Comparison of ENCODE assay signal across 13 cellular contexts in genomic region chr5:168299372-168299771, GRCh38. TPM values are rescaled to one million over a fixed set of nuclear protein-coding genes. Genes with fewer than 3 reads are reported as not detected.
DNase-seq lines count a peak whose midpoint lies in the region; ATAC-seq and TF ChIP-seq lines count a peak whose summit lies in the region.
"Had no signal": no experiment of that assay in that cellular context is flagged by ENCODE, and none has a peak within 500 bp of the region (broad histone marks: within the 10 kb centered on the region; RNA-seq: fewer than 3 reads in every experiment).

No MANE protein-coding gene starts in this region.

- no peak overlapping the region; the same call in 2 of the 3 replicates for H3K4me3 Mint-ChIP-seq in GM23338
- no peak overlapping the region for H3K4me3 Mint-ChIP-seq in endodermal cell
- no peak overlapping the region for H3K4me3 Mint-ChIP-seq in naive thymus-derived CD8-positive, alpha-beta T cell
- no peak overlapping the region for H3K4me3 Mint-ChIP-seq in stimulated activated memory B cell treated with anti-CD40 and anti-IgM and Interleukin-4, amounts not matched to agents 10 μg/mL and 1 μg/mL and 100 μg/mL, for 72 hours

- H3K9me3 ChIP-seq in endodermal cell (ENCODE audit: control insufficient read depth, low read length): no peaks in the 10 kb centered on the region
- no peaks in the 10 kb centered on the region for H3K9me3 ChIP-seq in trophoblast cell (ENCODE audit: insufficient read depth, low read depth, low read length)

- H3K4ac ChIP-seq in trophoblast cell (ENCODE audit: low read depth, low read length): peak overlapping the region; percentile 16

- WGBS in endodermal cell (ENCODE audit: insufficient coverage in 1 of 2, insufficient read length in 1 of 2), 2 experiments: 81 to 91% methylated on average over 7 of the region's 7 CpGs
- WGBS in trophoblast cell (ENCODE audit: extremely low coverage, insufficient coverage, insufficient read length): no CpG with 5 or more reads among the region's 7 CpGs

- H3K79me2 ChIP-seq in GM23338 (replicated peaks; ENCODE audit: insufficient read depth) (peaks cover 83% of the 10 kb centered on the region), trophoblast cell (ENCODE audit: control insufficient read depth, insufficient read depth, low read length, poor library complexity) (peaks cover 3% of the 10 kb centered on the region)

- H3K27me3 Mint-ChIP-seq in GM23338 (ENCODE audit: insufficient read depth, low read depth, poor library complexity) (peaks cover 8% of the 10 kb centered on the region), endodermal cell (ENCODE audit: insufficient read depth) (peaks cover 9% of the 10 kb centered on the region)
- H3K27me3 Mint-ChIP-seq in naive thymus-derived CD8-positive, alpha-beta T cell: peaks cover 3 to 25% (median 14%) of the 10 kb centered on the region in 5 donors
- peaks cover 19% of the 10 kb centered on the region for H3K27me3 Mint-ChIP-seq in stimulated activated memory B cell treated with anti-CD40 and anti-IgM and Interleukin-4, amounts not matched to agents 10 μg/mL and 1 μg/mL and 100 μg/mL, for 72 hours

- peaks cover 8% of the 10 kb centered on the region; the same call in 1 of the 2 replicates for H3F3A ChIP-seq in GM23338 (replicated peaks; ENCODE audit: low read depth)

- no peaks in the 10 kb centered on the region for H3K9me3 Mint-ChIP-seq in GM23338
- no peaks in the 10 kb centered on the region for H3K9me3 Mint-ChIP-seq in endodermal cell
- H3K9me3 Mint-ChIP-seq in naive thymus-derived CD8-positive, alpha-beta T cell: peaks cover 0 to 2% (median 0%) of the 10 kb centered on the region in 9 donors
- no peaks in the 10 kb centered on the region for H3K9me3 Mint-ChIP-seq in stimulated activated memory B cell treated with anti-CD40 and anti-IgM and Interleukin-4, amounts not matched to agents 10 μg/mL and 1 μg/mL and 100 μg/mL, for 72 hours

- H3K4me1 ChIP-seq in GM23338 (ENCODE audit: insufficient read depth) (peaks cover 59% of the 10 kb centered on the region), endodermal cell (ENCODE audit: control insufficient read depth, insufficient read depth, low read length) (peaks cover 23% of the 10 kb centered on the region), trophoblast cell (ENCODE audit: control insufficient read depth in 1 of 2, insufficient read depth in 2 of 2, low read length in 2 of 2) (peaks cover 22 to 25% of the 10 kb centered on the region in 2 experiments)

- H3K4me1 Mint-ChIP-seq in GM23338: peaks cover 75% of the 10 kb centered on the region
- H3K4me1 Mint-ChIP-seq in endodermal cell: peaks cover 56% of the 10 kb centered on the region
- no peaks in the 10 kb centered on the region for H3K4me1 Mint-ChIP-seq in naive thymus-derived CD8-positive, alpha-beta T cell
- no peaks in the 10 kb centered on the region for H3K4me1 Mint-ChIP-seq in stimulated activated memory B cell treated with anti-CD40 and anti-IgM and Interleukin-4, amounts not matched to agents 10 μg/mL and 1 μg/mL and 100 μg/mL, for 72 hours

- H3K79me1 ChIP-seq in trophoblast cell (ENCODE audit: low read length): peaks cover 8% of the 10 kb centered on the region

- H3K27me3 ChIP-seq in GM23338 (ENCODE audit: insufficient read depth) (no peaks in the 10 kb centered on the region), endodermal cell (ENCODE audit: control insufficient read depth, insufficient read depth, low read length, poor library complexity, severe bottlenecking) (no peaks in the 10 kb centered on the region), trophoblast cell (ENCODE audit: insufficient read depth, low read length) (no peaks in the 10 kb centered on the region)

- no peak overlapping the region for H2AFZ ChIP-seq in GM23338
- no peak overlapping the region for H2AFZ ChIP-seq in trophoblast cell (ENCODE audit: insufficient read depth, low read length, poor library complexity)

- peak overlapping the region; percentile 51 for H3K18ac ChIP-seq in trophoblast cell (ENCODE audit: low read length)

- H3K9ac ChIP-seq in endodermal cell (ENCODE audit: extremely low read depth, low read length, poor library complexity, severe bottlenecking) (no peak overlapping the region), trophoblast cell (ENCODE audit: low read length) (no peak overlapping the region)

- no peak for TF ChIP-seq CTCF in GM23338 (conservative IDR thresholded peaks at IDR 0.05; ENCODE audit: low read depth in 2 of 2)
- no peak for TF ChIP-seq CTCF in RWPE1 (conservative IDR thresholded peaks at IDR 0.05; ENCODE audit: low read depth)
- TF ChIP-seq CTCF in endodermal cell (conservative IDR thresholded peaks at IDR 0.05): no peak

- peaks cover 35% of the 10 kb centered on the region for H4K20me1 ChIP-seq in GM23338 (replicated peaks; ENCODE audit: insufficient read depth)

- H4K12ac ChIP-seq in trophoblast cell (ENCODE audit: low read depth, low read length): no peak overlapping the region

- no peak overlapping the region for H3K23ac ChIP-seq in trophoblast cell (ENCODE audit: low read length)

- H2BK5ac ChIP-seq in trophoblast cell (ENCODE audit: low read depth, low read length, poor library complexity): no peak overlapping the region

- H3K36me3 Mint-ChIP-seq in GM23338 (ENCODE audit: low read depth) (peaks cover 4% of the 10 kb centered on the region; the same call in 1 of the 3 replicates), endodermal cell (ENCODE audit: low read depth) (peaks cover 3% of the 10 kb centered on the region)
- H3K36me3 Mint-ChIP-seq in naive thymus-derived CD8-positive, alpha-beta T cell: no peaks in the 10 kb centered on the region
- no peaks in the 10 kb centered on the region for H3K36me3 Mint-ChIP-seq in stimulated activated memory B cell treated with anti-CD40 and anti-IgM and Interleukin-4, amounts not matched to agents 10 μg/mL and 1 μg/mL and 100 μg/mL, for 72 hours

- no peak overlapping the region for H2BK12ac ChIP-seq in trophoblast cell (ENCODE audit: low read length)

- H3K4me2 ChIP-seq in GM23338 (0 out of 2 replicates have a peak overlapping the region, but pooled peaks have one; percentile 58), trophoblast cell (ENCODE audit: low read length) (no peak overlapping the region)

- H3K4me3 ChIP-seq in GM23338: no peak overlapping the region
- H3K4me3 ChIP-seq in endodermal cell (ENCODE audit: low read length): no peak overlapping the region
- no peak overlapping the region for H3K4me3 ChIP-seq in trophoblast cell (ENCODE audit: low read depth, low read length)

- peaks cover 4% of the 10 kb centered on the region; the same call in 1 of the 2 replicates for H3K9me2 ChIP-seq in GM23338 (ENCODE audit: insufficient read depth)

- no peaks in the 10 kb centered on the region for H3K36me3 ChIP-seq in GM23338 (ENCODE audit: insufficient read depth)
- no peaks in the 10 kb centered on the region for H3K36me3 ChIP-seq in endodermal cell (ENCODE audit: control insufficient read depth, insufficient read depth, low read length)
- no peaks in the 10 kb centered on the region for H3K36me3 ChIP-seq in trophoblast cell (ENCODE audit: control insufficient read depth in 1 of 2, insufficient read depth in 2 of 2, low read length in 2 of 2)

- H2AK5ac ChIP-seq in trophoblast cell (ENCODE audit: low read length): no peak overlapping the region

- H3K27ac ChIP-seq in GM23338 (ENCODE audit: low read depth) (0 out of 2 replicates have a peak overlapping the region, but pooled peaks have one; percentile 73), RWPE1 (0 out of 2 replicates have a peak overlapping the region, but pooled peaks have one; percentile 42), endodermal cell (ENCODE audit: low read depth, low read length) (peak overlapping the region; percentile 83), trophoblast cell (ENCODE audit: low read depth, low read length) (no peak overlapping the region)
- H3K27ac ChIP-seq: C4-2B had no signal

- ATAC-seq in GM23338 (no peak), HG02759 (IDR thresholded peaks at IDR 0.05; ENCODE audit: unreplicated experiment) (no peak)
- ATAC-seq in naive thymus-derived CD8-positive, alpha-beta T cell: no peak
- ATAC-seq in stimulated activated memory B cell treated with anti-CD40 and anti-IgM and Interleukin-4, amounts not matched to agents 10 μg/mL and 1 μg/mL and 100 μg/mL, for 72 hours: no peak
- ATAC-seq: PC-3 had no signal

- POLR2A ChIA-PET in RWPE1 (lab: Yijun Ruan, JAX; ENCODE audit: low non-redundant PET): interaction anchor here (0.6 kb wide), 1 partner anchor 14 kb away, joined by 15 read pairs; no protein-coding TSS in a partner anchor
- POLR2A ChIA-PET in naive thymus-derived CD8-positive, alpha-beta T cell (lab: Charles Lee): no interaction called here

- no peak overlapping the region for H4K91ac ChIP-seq in trophoblast cell (ENCODE audit: low read depth, low read length)

- no peak for DNase-seq in GM23338 (ENCODE audit: low spot score)
- DNase-seq in RWPE1 (ENCODE audit: low spot score): no peak
- DNase-seq in endodermal cell: no peak
- DNase-seq in trophoblast cell: no peak
- DNase-seq in T-helper 9 cell: no peak
- DNase-seq in naive thymus-derived CD8-positive, alpha-beta T cell: no peak
- DNase-seq: GF-D8, NCI-H1436, NCI-H82, PC-3 had no signal

- H3K14ac ChIP-seq in trophoblast cell (ENCODE audit: low read length): no peak overlapping the region

- no peak overlapping the region for H3K27ac Mint-ChIP-seq in GM23338
- no peak overlapping the region for H3K27ac Mint-ChIP-seq in endodermal cell
- no peak overlapping the region for H3K27ac Mint-ChIP-seq in naive thymus-derived CD8-positive, alpha-beta T cell
- H3K27ac Mint-ChIP-seq in stimulated activated memory B cell treated with anti-CD40 and anti-IgM and Interleukin-4, amounts not matched to agents 10 μg/mL and 1 μg/mL and 100 μg/mL, for 72 hours: no peak overlapping the region

- H2BK120ac ChIP-seq in trophoblast cell (ENCODE audit: insufficient read depth, low read length, poor library complexity): no peak overlapping the region

- no peak overlapping the region for H4K8ac ChIP-seq in trophoblast cell (ENCODE audit: low read depth, low read length)

- CTCF ChIA-PET in RWPE1 (lab: Yijun Ruan, JAX): interaction anchor here (0.6 kb wide), 1 partner anchor 112 kb away, joined by 3 read pairs; no protein-coding TSS in a partner anchor

TF ChIP-seq in GM23338, 12 proteins besides CTCF, POLR2A, EP300 and RAD21:
- TF ChIP-seq EZH2phosphoT487 (IDR thresholded peaks at IDR 0.05; ENCODE audit: unreplicated experiment) (no peak), NANOG (IDR thresholded peaks at IDR 0.05; ENCODE audit: borderline replicate concordance) (no peak)

RNA-seq across cellular contexts. Expression of gene WWC1, which starts 7.9 kb away (rescaled TPM):
- total RNA-seq in GM23338 (2014; rRNA removed; shearing (Covaris generic)): 27.8 and 33.2 TPM in 2 replicates
- 23.6 and 25.4 TPM in 2 replicates for polyA plus RNA-seq in GM23338 (2016; fragmentation: Nextera tagmentation; extraction: Ambion mirVana)
- 10 to 100 TPM; 18.4 to 20.3 TPM for total RNA-seq in endodermal cell
- 27.5 TPM for polyA plus RNA-seq in endodermal cell (2013, experiment 1 of 2)
- 22.0 TPM for polyA plus RNA-seq in endodermal cell (2013, experiment 2 of 2)
- polyA plus RNA-seq in trophoblast cell (2013): 48.1 and 48.6 TPM in 2 replicates
- under 1 TPM in 1 of 2 experiments, not detected in 1; 0.62 TPM for total RNA-seq in naive thymus-derived CD8-positive, alpha-beta T cell
- polyA plus RNA-seq in naive thymus-derived CD8-positive, alpha-beta T cell: under 1 TPM in 1 of 3 donors, not detected in 2; 0.15 TPM

Comparison
In these comparisons a context has a peak if more than half of its experiments do, and no peak if none do; other contexts are left out.
1. RNA of gene WWC1, which starts 7.9 kb away (total RNA-seq): 27.8 to 33.2 TPM in GM23338 and 18.4 to 20.3 TPM in endodermal cell; 0.62 TPM in naive thymus-derived CD8-positive, alpha-beta T cell; every median in the first group is over 10 times any median in the second.